25 cellular contexts compared by ENCODE assay signal in genomic region chr12:130978785-130979184, GRCh38. TPM values are rescaled to one million over a fixed set of nuclear protein-coding genes. Genes with fewer than 3 reads are reported as not detected.
DNase-seq lines count a peak whose midpoint lies in the region; ATAC-seq and TF ChIP-seq lines count a peak whose summit lies in the region.
"Had no signal": no experiment of that assay in that cellular context is flagged by ENCODE, and none has a peak within 500 bp of the region (broad histone marks: within the 10 kb centered on the region; RNA-seq: fewer than 3 reads in every experiment).

No MANE protein-coding gene starts in this region.

- TF ChIP-seq POLR2A in gastroesophageal sphincter (IDR thresholded peaks at IDR 0.05): no peak

- peaks cover 0 to 35% (median 0%) of the 10 kb centered on the region in 3 donors for H3K4me1 ChIP-seq in gastroesophageal sphincter
- H3K4me1 ChIP-seq in upper lobe of right lung: peaks cover 7% of the 10 kb centered on the region
- H3K4me1 ChIP-seq in SJCRH30: no peaks in the 10 kb centered on the region
- H3K4me1 ChIP-seq: prostate gland had no signal

- H3F3A ChIP-seq in SU-DHL-6 (ENCODE audit: insufficient read depth): peaks cover 45% of the 10 kb centered on the region

- H3K79me2 ChIP-seq in SU-DHL-6 (ENCODE audit: insufficient read depth, low read length): no peaks in the 10 kb centered on the region

- TF ChIP-seq EP300 in gastroesophageal sphincter (IDR thresholded peaks at IDR 0.05): no peak

- H3K4me3 ChIP-seq in SU-DHL-6 (ENCODE audit: insufficient read depth, low read length, poor library complexity, severe bottlenecking) (no peak overlapping the region), gastroesophageal sphincter (no peak overlapping the region), upper lobe of right lung (no peak overlapping the region), dorsolateral prefrontal cortex (no peak overlapping the region), SJCRH30 (no peak overlapping the region)
- H3K4me3 ChIP-seq: prostate gland had no signal

- H3K9me2 ChIP-seq in SU-DHL-6 (replicated peaks; ENCODE audit: insufficient read depth, low read length): no peaks in the 10 kb centered on the region

- intact Hi-C loops in upper lobe of right lung (cut with DNase I): no loop called here
- intact Hi-C loops in dorsolateral prefrontal cortex (cut with DNase I): no loop called here

- H3K27ac ChIP-seq in SU-DHL-6 (ENCODE audit: low read depth, low read length) (peak overlapping the region; percentile 94), gastroesophageal sphincter (peak overlapping the region in 1 of 4 donors; percentile 49), upper lobe of right lung (no peak overlapping the region), dorsolateral prefrontal cortex (no peak overlapping the region), SJCRH30 (no peak overlapping the region)
- H3K27ac ChIP-seq: prostate gland, RWPE1 had no signal

- peak; percentile 59 for ATAC-seq in gastroesophageal sphincter
- ATAC-seq in upper lobe of right lung: no peak
- no peak for ATAC-seq in GM21515 (IDR thresholded peaks at IDR 0.05; ENCODE audit: unreplicated experiment)
- ATAC-seq in GM18868 (IDR thresholded peaks at IDR 0.05; ENCODE audit: unreplicated experiment): no peak
- ATAC-seq: activated CD8-positive, alpha-beta T cell treated with anti-CD3 and anti-CD28 coated beads for 36 hours; activated T-helper 17 cell treated with anti-CD3 and anti-CD28 coated beads, Interleukin-2, amount 50 U/mL, for 72 hours; naive thymus-derived CD8-positive, alpha-beta T cell; stimulated activated effector memory CD8-positive, alpha-beta T cell treated with anti-CD3 and anti-CD28 coated beads, Interleukin-12 subunit alpha, Interleukin-12 subunit beta, amount 100 ng/mL, for 72 hours had no signal

- H3K36me3 ChIP-seq in SU-DHL-6 (ENCODE audit: low read length) (no peaks in the 10 kb centered on the region), gastroesophageal sphincter (peaks cover 0 to 10% of the 10 kb centered on the region in 2 donors), upper lobe of right lung (peaks cover 19% of the 10 kb centered on the region), SJCRH30 (no peaks in the 10 kb centered on the region)
- H3K36me3 ChIP-seq: prostate gland had no signal

- TF ChIP-seq CTCF in SU-DHL-6 (IDR thresholded peaks at IDR 0.05; ENCODE audit: insufficient read depth, low read length, poor library complexity, severe bottlenecking) (no peak), gastroesophageal sphincter (IDR thresholded peaks at IDR 0.05) (no peak), upper lobe of right lung (IDR thresholded peaks at IDR 0.05) (no peak), dorsolateral prefrontal cortex (IDR thresholded peaks at IDR 0.05 in 54 of 56, conservative IDR thresholded peaks at IDR 0.05 in 2 of 56; ENCODE audit: low read depth in 1 of 56, partially characterized antibody in 56 of 56) (no peak)

- H3K9me3 ChIP-seq in SU-DHL-6 (ENCODE audit: insufficient read depth, low read length) (no peaks in the 10 kb centered on the region), gastroesophageal sphincter (no peaks in the 10 kb centered on the region), upper lobe of right lung (no peaks in the 10 kb centered on the region), SJCRH30 (replicated peaks) (no peaks in the 10 kb centered on the region)
- H3K9me3 ChIP-seq: prostate gland had no signal

- peak overlapping the region; percentile 55 for H3K4me2 ChIP-seq in SU-DHL-6 (ENCODE audit: low read depth, low read length, poor library complexity, severe bottlenecking)

- WGBS in gastroesophageal sphincter (ENCODE audit: low coverage in 1 of 2), 2 donors: 46 to 77% methylated on average over 2 of the region's 12 CpGs

- H4K20me1 ChIP-seq in SU-DHL-6 (ENCODE audit: low read depth, low read length): no peaks in the 10 kb centered on the region

- peak overlapping the region; percentile 2 for H2AFZ ChIP-seq in SU-DHL-6 (ENCODE audit: low read depth, low read length, severe bottlenecking)

- DNase-seq in islet precursor cell (peak; percentile 44), upper lobe of right lung (peak; percentile 65), dorsolateral prefrontal cortex (no peak), SJCRH30 (no peak)
- DNase-seq: activated CD4-positive, alpha-beta T cell treated with anti-CD3 and anti-CD28 coated beads for 1 hour; activated CD8-positive, alpha-beta T cell treated with anti-CD3 and anti-CD28 coated beads for 36 hours; activated naive CD4-positive, alpha-beta T cell treated with anti-CD3 and anti-CD28 coated beads, Interleukin-2, amount 10 ng/mL, durations not matched to agents 7 days and 5 days; CD4-positive, alpha-beta T cell; KG1; midbrain; naive thymus-derived CD8-positive, alpha-beta T cell; NCI-H1105 treated with DMSO at 0.1 percent for 48 hours; NCI-H187 treated with DMSO at 0.1 percent for 48 hours; NCI-H2171; occipital lobe; stimulated activated CD4-positive, alpha-beta T cell treated with anti-CD3 and anti-CD28 coated beads, Interleukin-15, amount 100 ng/mL, for 24 hours; stimulated activated CD4-positive, alpha-beta T cell treated with anti-CD3 and anti-CD28 coated beads, Interleukin-4, amount 100 ng/mL, for 4 hours had no signal

- H3K27me3 ChIP-seq in SU-DHL-6 (ENCODE audit: low read length): no peaks in the 10 kb centered on the region
- H3K27me3 ChIP-seq in gastroesophageal sphincter: no peaks in the 10 kb centered on the region
- H3K27me3 ChIP-seq in upper lobe of right lung: no peaks in the 10 kb centered on the region
- H3K27me3 ChIP-seq in dorsolateral prefrontal cortex: peaks cover 0 to 5% (median 0%) of the 10 kb centered on the region in 45 donors
- 0 out of 2 replicates have a peak, but pooled peaks cover 2% of the 10 kb centered on the region for H3K27me3 ChIP-seq in SJCRH30

- H3K9ac ChIP-seq in SU-DHL-6 (ENCODE audit: low read length): peak overlapping the region; percentile 50

RNA-seq across cellular contexts. Expression of gene ADGRD1, which starts 25.1 kb away (rescaled TPM):
- total RNA-seq in gastroesophageal sphincter: 10 to 100 TPM; 19.1 to 43.4 (median 31.3) TPM
- 113 TPM for total RNA-seq in upper lobe of right lung
- total RNA-seq in dorsolateral prefrontal cortex: 10 to 100 TPM in 41 of 120 experiments, 1 to 10 TPM in 79; 2.9 to 24.8 (median 8.8) TPM
- 0.13 and 0.36 TPM in 2 replicates for total RNA-seq in SJCRH30 (2014; rRNA removed; shearing (Covaris generic))

Comparison
In these comparisons a context has a peak if more than half of its experiments do, and no peak if none do; other contexts are left out.
1. DNase-seq: peak in islet precursor cell (single experiment) and upper lobe of right lung (single experiment); none in dorsolateral prefrontal cortex (0 of 10) and SJCRH30 (0 of 2).